33 cellular contexts compared by ENCODE assay signal in the genomic region with DNA sequence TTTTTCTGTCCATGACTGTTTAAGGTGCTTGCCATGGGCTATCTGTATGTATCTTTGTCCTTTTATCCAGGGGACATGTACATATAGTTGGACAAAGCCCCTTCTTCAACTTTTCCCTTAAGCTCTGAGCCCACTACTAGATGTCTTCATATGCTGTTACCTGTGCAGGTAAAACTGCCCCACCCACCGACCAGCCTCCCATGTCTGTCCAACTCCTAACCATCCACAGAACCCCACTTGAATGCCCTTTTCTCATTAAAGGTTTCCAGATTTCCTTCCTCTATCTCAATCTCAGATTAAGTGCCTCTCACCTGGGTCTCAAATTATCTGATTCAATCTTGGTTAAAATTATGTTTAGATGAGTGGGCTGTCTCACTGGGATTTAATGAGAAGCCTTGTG.
"Had no signal": no experiment of that assay in that cellular context is flagged by ENCODE, and none has a peak within 500 bp of the region (broad histone marks: within the 10 kb centered on the region; RNA-seq: fewer than 3 reads in every experiment).

No MANE protein-coding gene starts in this region.

- H3K36me3 ChIP-seq: MG63 had no signal

- H3K9me3 ChIP-seq: MG63 had no signal

- DNase-seq: Karpas-422, Kasumi-1, MG63, MM.1S, MV-4-11, NCI-H1048, NCI-H1092, NCI-H1092 treated with DMSO at 0.1 percent for 48 hours, NCI-H1105, NCI-H1417, NCI-H1417 treated with DMSO at 0.1 percent for 48 hours, NCI-H1436, NCI-H1436 treated with DMSO at 0.1 percent for 48 hours, NCI-H146, NCI-H1694, NCI-H1694 treated with DMSO at 0.1 percent for 48 hours, NCI-H187, NCI-H187 treated with DMSO at 0.1 percent for 48 hours, NCI-H1930, NCI-H2029, NCI-H2029 treated with DMSO at 0.1 percent for 48 hours, NCI-H2081, NCI-H2081 treated with DMSO at 0.1 percent for 48 hours, NCI-H2107, NCI-H2171, NCI-H2171 treated with DMSO at 0.1 percent for 48 hours, NCI-H2227 treated with DMSO at 0.1 percent for 48 hours, NCI-H226, NCI-H345, NCI-H446, NCI-H446 treated with DMSO at 0.1 percent for 48 hours, NCI-H510A, NCI-H510A treated with DMSO at 0.1 percent for 48 hours had no signal

- H3K4me3 ChIP-seq: MG63 had no signal
